Comparison of ENCODE assay signal across 11 cellular contexts in genomic region chr17:9004132-9004960, GRCh38. TPM values are rescaled to one million over a fixed set of nuclear protein-coding genes. Genes with fewer than 3 reads are reported as not detected.
A peak's percentile ranks its signal among the peaks of the same experiment; 100 is the strongest.
DNase-seq lines count a peak whose midpoint lies in the region; ATAC-seq and TF ChIP-seq lines count a peak whose summit lies in the region.
"Had no signal": no experiment of that assay in that cellular context is flagged by ENCODE, and none has a peak within 500 bp of the region (broad histone marks: within the 10 kb centered on the region; RNA-seq: fewer than 3 reads in every experiment).

No MANE protein-coding gene starts in this region.

- no peak overlapping the region for H2AK5ac ChIP-seq in neuronal stem cell (ENCODE audit: low read depth, low read length)

- H3K4me2 ChIP-seq in neuronal stem cell (ENCODE audit: insufficient read depth, low read length, poor library complexity, severe bottlenecking), result peak overlapping the region; percentile 88

- no TSS peak for BruUV-seq in Panc1 (replicated peaks; lab: Mats Ljungman, UMichigan)

- intact Hi-C loops in Panc1 (cut with micrococcal nuclease; ENCODE audit: unreplicated experiment) (no loop called here), right cardiac atrium (cut with DNase I) (no loop called here), thyroid gland (cut with DNase I) (no loop called here)
- intact Hi-C loops in activated CD8-positive, alpha-beta T cell treated with anti-CD3 and anti-CD28 coated beads for 36 hours (cut with micrococcal nuclease), result no loop called here

- peak overlapping the region; percentile 35 for H2BK5ac ChIP-seq in neuronal stem cell (ENCODE audit: low read length)

- CTCF ChIA-PET in Panc1 (lab: Charles Lee), result no interaction called here
- CTCF ChIA-PET in activated CD8-positive, alpha-beta T cell treated with anti-CD3 and anti-CD28 coated beads for 36 hours (lab: Charles Lee), result interaction anchor here (1.1 to 2.5 kb wide), 4 partner anchors 9 to 219 kb away, joined by 5 to 8 read pairs (median 6); partner anchors contain the start of gene NTN1

- H3K23ac ChIP-seq in neuronal stem cell (ENCODE audit: low read depth, low read length, poor library complexity), result no peak overlapping the region

- H4K91ac ChIP-seq in neuronal stem cell (ENCODE audit: low read depth, low read length, poor library complexity), result no peak overlapping the region

- no peak for TF ChIP-seq POLR2A in thyroid gland (IDR thresholded peaks at IDR 0.05)

- TF ChIP-seq CTCF in Panc1 (IDR thresholded peaks at IDR 0.05), result no peak
- TF ChIP-seq CTCF in activated CD8-positive, alpha-beta T cell treated with anti-CD3 and anti-CD28 coated beads for 36 hours (IDR thresholded peaks at IDR 0.05), result no peak
- TF ChIP-seq CTCF in thyroid gland (IDR thresholded peaks at IDR 0.05), result no peak

- 14% methylated on average over 58 of the region's 58 CpGs for WGBS in right cardiac atrium
- WGBS in neuronal stem cell (ENCODE audit: extremely low coverage in 2 of 2, insufficient read length in 2 of 2, insufficient replicate concordance in 1 of 2), 2 donors, result no CpG with 5 or more reads among the region's 58 CpGs
- 8 to 16% methylated on average over 33 to 52 of the region's 58 CpGs for WGBS in thyroid gland, 2 donors

- H3K4me3 Mint-ChIP-seq in activated CD8-positive, alpha-beta T cell treated with anti-CD3 and anti-CD28 coated beads for 36 hours, result no peak overlapping the region

- H3K4ac ChIP-seq in neuronal stem cell (ENCODE audit: low read length), result no peak overlapping the region

- H3K4me1 ChIP-seq in Panc1 (ENCODE audit: control insufficient read depth, insufficient read depth, low read length), result no peaks in the 10 kb centered on the region
- H3K4me1 ChIP-seq in right cardiac atrium (ENCODE audit: control insufficient read depth, insufficient read depth, low read length), result no peaks in the 10 kb centered on the region
- H3K4me1 ChIP-seq in neuronal stem cell (ENCODE audit: control insufficient read depth in 2 of 2, insufficient read depth in 1 of 2, low read depth in 1 of 2, low read length in 2 of 2), result peaks cover 3 to 16% of the 10 kb centered on the region in 2 donors
- H3K4me1 ChIP-seq in thyroid gland, result peaks cover 5 to 9% of the 10 kb centered on the region in 2 donors

- POLR2A ChIA-PET in Panc1 (lab: Charles Lee), result interaction anchor here (0.6 kb wide), 1 partner anchor 593 kb away, joined by 3 read pairs; no protein-coding TSS in a partner anchor
- POLR2A ChIA-PET in activated CD8-positive, alpha-beta T cell treated with anti-CD3 and anti-CD28 coated beads for 36 hours (lab: Charles Lee), result interaction anchor here (0.5 to 0.8 kb wide), 2 partner anchors 367 to 1681 kb away, joined by 3 read pairs; no protein-coding TSS in a partner anchor

- H2BK120ac ChIP-seq in neuronal stem cell (ENCODE audit: low read depth, low read length), result no peak overlapping the region

- peaks cover 9% of the 10 kb centered on the region for H3K4me1 Mint-ChIP-seq in activated CD8-positive, alpha-beta T cell treated with anti-CD3 and anti-CD28 coated beads for 36 hours (ENCODE audit: low read depth)

- peak; percentile 43; the same call in 1 of the 2 replicates for ATAC-seq in Panc1
- ATAC-seq in right cardiac atrium, result peak in 1 of 2 donors; percentile 37
- no peak for ATAC-seq in activated CD8-positive, alpha-beta T cell treated with anti-CD3 and anti-CD28 coated beads for 36 hours

- peak overlapping the region; percentile 93 for H2AFZ ChIP-seq in neuronal stem cell (ENCODE audit: low read length)

- peak overlapping the region; percentile 78 for H3K18ac ChIP-seq in neuronal stem cell (ENCODE audit: low read length)

- H3K27ac ChIP-seq in Panc1 (ENCODE audit: low read length), result no peak overlapping the region
- no peak overlapping the region for H3K27ac ChIP-seq in right cardiac atrium (ENCODE audit: low read length)
- no peak overlapping the region for H3K27ac ChIP-seq in neuronal stem cell (replicated peaks; ENCODE audit: low read length)
- no peak overlapping the region for H3K27ac ChIP-seq in thyroid gland

- H3K9me3 ChIP-seq in Panc1 (ENCODE audit: control insufficient read depth, insufficient read depth, low read depth, low read length) (no peaks in the 10 kb centered on the region), right cardiac atrium (ENCODE audit: control insufficient read depth, low read length) (no peaks in the 10 kb centered on the region), neuronal stem cell (replicated peaks in 1 of 2; ENCODE audit: control insufficient read depth in 2 of 2, insufficient read depth in 1 of 2, low read depth in 1 of 2, low read length in 2 of 2) (peaks cover 5 to 10% of the 10 kb centered on the region in 2 donors), thyroid gland (no peaks in the 10 kb centered on the region)

- no peaks in the 10 kb centered on the region for H3K36me3 ChIP-seq in Panc1 (ENCODE audit: control insufficient read depth, insufficient read depth, low read length)
- H3K36me3 ChIP-seq in neuronal stem cell (replicated peaks in 1 of 2; ENCODE audit: control insufficient read depth in 2 of 2, insufficient read depth in 2 of 2, low read length in 2 of 2), result no peaks in the 10 kb centered on the region
- H3K36me3 ChIP-seq in thyroid gland, result no peaks in the 10 kb centered on the region

- H3K14ac ChIP-seq in neuronal stem cell (ENCODE audit: low read length), result no peak overlapping the region

- no peaks in the 10 kb centered on the region for H3K36me3 Mint-ChIP-seq in activated CD8-positive, alpha-beta T cell treated with anti-CD3 and anti-CD28 coated beads for 36 hours (ENCODE audit: low read depth)

- H3K27me3 ChIP-seq in Panc1 (ENCODE audit: control insufficient read depth, insufficient read depth, low read length) (no peaks in the 10 kb centered on the region; the same call in 1 of the 2 replicates), right cardiac atrium (ENCODE audit: control insufficient read depth, insufficient read depth) (no peaks in the 10 kb centered on the region), neuronal stem cell (ENCODE audit: control insufficient read depth in 3 of 3, insufficient read depth in 3 of 3, low read depth in 1 of 3, low read length in 3 of 3) (peaks cover 5 to 61% (median 42%) of the 10 kb centered on the region in 3 experiments), thyroid gland (peaks cover 7% of the 10 kb centered on the region)

- peak overlapping the region; percentile 81 for H3K9ac ChIP-seq in neuronal stem cell (ENCODE audit: low read depth, low read length, poor library complexity)

- H2BK15ac ChIP-seq in neuronal stem cell (ENCODE audit: low read length), result peak overlapping the region; percentile 23

- H3K79me1 ChIP-seq in neuronal stem cell (ENCODE audit: low read depth, low read length), result no peaks in the 10 kb centered on the region

- in situ Hi-C loops in Panc1 (cut with HindIII; ENCODE audit: low pct_unique_long_range_greater_than_20kb, low sequenced_read_pairs), result no loop called here

- H2BK12ac ChIP-seq in neuronal stem cell (ENCODE audit: low read length), result no peak overlapping the region

- H3K27me3 Mint-ChIP-seq in activated CD8-positive, alpha-beta T cell treated with anti-CD3 and anti-CD28 coated beads for 36 hours, result peaks cover 57% of the 10 kb centered on the region

- no peaks in the 10 kb centered on the region for H3K9me3 Mint-ChIP-seq in activated CD8-positive, alpha-beta T cell treated with anti-CD3 and anti-CD28 coated beads for 36 hours

- DNase-seq in ELF-1 (ENCODE audit: low read depth, low spot score), result peak; percentile 43
- DNase-seq in Panc1 (ENCODE audit: low read depth, low spot score), result no peak
- DNase-seq in right cardiac atrium, result peak in 1 of 3 donors; percentile 41
- no peak for DNase-seq in neuronal stem cell (ENCODE audit: low spot score)
- no peak for DNase-seq in activated CD8-positive, alpha-beta T cell treated with anti-CD3 and anti-CD28 coated beads for 36 hours
- no peak for DNase-seq in thyroid gland
- DNase-seq in hippocampal formation (lab: John Stamatoyannopoulos, UW), result no peak
- no peak for DNase-seq in amniotic stem cell (lab: John Stamatoyannopoulos, UW)
- DNase-seq: activated naive CD4-positive, alpha-beta T cell; DMS 273 treated with DMSO at 0.1 percent for 48 hours had no signal

- H3K27ac Mint-ChIP-seq in activated CD8-positive, alpha-beta T cell treated with anti-CD3 and anti-CD28 coated beads for 36 hours, result no peak overlapping the region

- no peak overlapping the region for H4K8ac ChIP-seq in neuronal stem cell (ENCODE audit: low read depth, low read length)

- H3K4me3 ChIP-seq in Panc1 (ENCODE audit: low read depth in 2 of 2, low read length in 2 of 2) (peak overlapping the region; percentile 24 to 32; a peak in 3 of 4 replicates), right cardiac atrium (ENCODE audit: low read length) (peak overlapping the region; percentile 80), neuronal stem cell (ENCODE audit: low read length in 2 of 2) (peak overlapping the region; percentile 35 to 59), thyroid gland (replicated peaks in 1 of 3) (no peak overlapping the region)

RNA-seq across cellular contexts. Expression of gene NTN1, which starts 17.0 kb away (rescaled TPM):
- total RNA-seq in Panc1 (2021; ENCODE audit: unreplicated experiment) (14.5 TPM), right cardiac atrium (100 to 1,000 TPM; 140 to 265 (median 184) TPM), thyroid gland (1 to 10 TPM; 4.1 to 9.2 (median 7.1) TPM)
- polyA plus RNA-seq in Panc1 (2012; ENCODE audit: insufficient read length), result 20.0 TPM
- polyA plus RNA-seq in right cardiac atrium, result 90.5 TPM
- polyA plus RNA-seq in neuronal stem cell (2013, experiment 1 of 2), result 2.0 TPM
- polyA plus RNA-seq in neuronal stem cell (2013, experiment 2 of 2), result 2.0 TPM
- total RNA-seq in activated CD8-positive, alpha-beta T cell treated with anti-CD3 and anti-CD28 coated beads for 36 hours, result 1 to 10 TPM; 1.2 to 1.3 TPM
- total RNA-seq: OCI-LY7 had no signal

RNA-seq across cellular contexts. Expression of gene PIK3R5, which starts 38.8 kb away (rescaled TPM):
- total RNA-seq in Panc1 (2021; ENCODE audit: unreplicated experiment), result 0.15 TPM
- polyA plus RNA-seq in Panc1 (2012; ENCODE audit: insufficient read length), result 0.15 TPM
- total RNA-seq in right cardiac atrium, result 1 to 10 TPM; 2.7 to 5.2 (median 5.0) TPM
- 2.0 TPM for polyA plus RNA-seq in right cardiac atrium
- polyA plus RNA-seq in neuronal stem cell (2013, experiment 1 of 2), result 1.1 TPM
- 0.89 TPM for polyA plus RNA-seq in neuronal stem cell (2013, experiment 2 of 2)
- total RNA-seq in activated CD8-positive, alpha-beta T cell treated with anti-CD3 and anti-CD28 coated beads for 36 hours, result 10 to 100 TPM; 46.7 to 50.4 TPM
- 10 to 100 TPM in 1 of 4 donors, 1 to 10 TPM in 3; 2.3 to 10.6 (median 5.1) TPM for total RNA-seq in thyroid gland

Comparison
In these comparisons a context has a peak if more than half of its experiments do, and no peak if none do; other contexts are left out.
1. H3K4me3 ChIP-seq: peak in Panc1 (2 of 2), right cardiac atrium (single experiment) and neuronal stem cell (2 of 2); none in thyroid gland (0 of 3).
2. RNA of gene PIK3R5, which starts 38.8 kb away (total RNA-seq): 46.7 to 50.4 TPM in activated CD8-positive, alpha-beta T cell treated with anti-CD3 and anti-CD28 coated beads for 36 hours; 2.3 to 10.6 TPM in thyroid gland, 2.7 to 5.2 TPM in right cardiac atrium and 0.15 TPM in Panc1 (single experiment); every median in the first group is over 4 times any median in the second.